ENCODE assay signal across 9 cellular contexts in the genomic region with DNA sequence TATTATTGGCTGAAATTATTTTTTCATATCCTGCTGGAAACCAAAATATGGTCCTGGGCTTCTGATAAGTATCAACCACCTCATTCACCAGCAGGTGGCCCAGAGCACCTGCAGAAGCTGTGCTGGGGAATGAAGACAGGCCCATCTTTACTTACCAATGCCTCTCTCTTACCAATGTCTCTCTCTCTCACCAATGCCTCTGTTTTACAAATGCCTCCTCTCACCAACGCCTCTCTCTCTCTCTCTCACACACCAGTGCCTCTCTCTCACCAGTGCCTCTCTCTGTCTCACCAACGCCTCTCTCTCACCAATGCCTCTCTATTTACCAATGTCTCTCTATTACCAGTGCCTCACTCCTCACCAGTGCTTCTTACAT. TPM values are rescaled to one million over a fixed set of nuclear protein-coding genes. Genes with fewer than 3 reads are reported as not detected.
A peak's percentile ranks its signal among the peaks of the same experiment; 100 is the strongest.
DNase-seq lines count a peak whose midpoint lies in the region; ATAC-seq, FAIRE-seq and TF ChIP-seq lines count a peak whose summit lies in the region.
"Had no signal": no experiment of that assay in that cellular context is flagged by ENCODE, and none has a peak within 500 bp of the region (broad histone marks: within the 10 kb centered on the region; RNA-seq: fewer than 3 reads in every experiment).

No MANE protein-coding gene starts in this region.

- H3K27ac Mint-ChIP-seq in activated CD4-positive, alpha-beta T cell treated with anti-CD3 and anti-CD28 coated beads, Interleukin-2, amount 10 ng/mL, durations not matched to agents 7 days and 5 days, result peak overlapping the region; percentile 79

- no peak for FAIRE-seq in kidney (lab: Jason Lieb, UNC)

- no peak overlapping the region for H2AFZ ChIP-seq in GM23248

- intact Hi-C loops in kidney (cut with DNase I), result no loop called here

- peaks cover 50% of the 10 kb centered on the region for H3K4me1 Mint-ChIP-seq in activated CD4-positive, alpha-beta T cell treated with anti-CD3 and anti-CD28 coated beads, Interleukin-2, amount 10 ng/mL, durations not matched to agents 7 days and 5 days

- no peak for TF ChIP-seq CTCF in kidney (IDR thresholded peaks at IDR 0.05; ENCODE audit: borderline replicate concordance, extremely low read depth, insufficient read depth)
- no peak for TF ChIP-seq CTCF in BE2C (IDR thresholded peaks at IDR 0.05; ENCODE audit: low read depth, low read length)

- H3K4me3 Mint-ChIP-seq in activated CD4-positive, alpha-beta T cell treated with anti-CD3 and anti-CD28 coated beads, Interleukin-2, amount 10 ng/mL, durations not matched to agents 7 days and 5 days, result peak overlapping the region; percentile 80

- H3K27me3 Mint-ChIP-seq in activated CD4-positive, alpha-beta T cell treated with anti-CD3 and anti-CD28 coated beads, Interleukin-2, amount 10 ng/mL, durations not matched to agents 7 days and 5 days, result no peaks in the 10 kb centered on the region

- peaks cover 34% of the 10 kb centered on the region for H3K27me3 ChIP-seq in BE2C
- H3K27me3 ChIP-seq in GM23248 (replicated peaks; ENCODE audit: insufficient read depth), result peaks cover 70% of the 10 kb centered on the region

- H3K4me3 ChIP-seq in kidney (ENCODE audit: low read length in 2 of 2), result peak overlapping the region; percentile 44 to 45
- H3K4me3 ChIP-seq in BE2C (ENCODE audit: low read depth, low read length), result no peak overlapping the region
- H3K4me3 ChIP-seq in GM23248, result no peak overlapping the region

- WGBS in GM23248 (ENCODE audit: low coverage in 1 of 2, low lambda C conversion rate in 2 of 2, missing lambda C conversion rate in 2 of 2), 2 experiments, result 0 to 1% methylated on average over 2 of the region's 2 CpGs

- no peaks in the 10 kb centered on the region for H3K9me3 ChIP-seq in kidney (ENCODE audit: control insufficient read depth in 1 of 2, low read length in 2 of 2)
- H3K9me3 ChIP-seq in BE2C, result no peaks in the 10 kb centered on the region
- H3K9me3 ChIP-seq in GM23248 (ENCODE audit: low read depth), result no peaks in the 10 kb centered on the region

- peaks cover 21% of the 10 kb centered on the region for H3K36me3 Mint-ChIP-seq in activated CD4-positive, alpha-beta T cell treated with anti-CD3 and anti-CD28 coated beads, Interleukin-2, amount 10 ng/mL, durations not matched to agents 7 days and 5 days (ENCODE audit: low read depth)

- H3K4me1 ChIP-seq in kidney (ENCODE audit: control insufficient read depth in 1 of 2, insufficient read depth in 1 of 2, low read depth in 1 of 2, low read length in 2 of 2) (peaks cover 13 to 29% of the 10 kb centered on the region in 2 donors), BE2C (no peaks in the 10 kb centered on the region), GM23248 (ENCODE audit: insufficient read depth) (no peaks in the 10 kb centered on the region)

- H3K4me2 ChIP-seq in GM23248 (ENCODE audit: unreplicated experiment), result no peak overlapping the region

- H3K9me3 Mint-ChIP-seq in activated CD4-positive, alpha-beta T cell treated with anti-CD3 and anti-CD28 coated beads, Interleukin-2, amount 10 ng/mL, durations not matched to agents 7 days and 5 days, result no peaks in the 10 kb centered on the region

- peak overlapping the region; percentile 64 to 71 for H3K9ac ChIP-seq in kidney (ENCODE audit: low read length in 2 of 2)
- H3K9ac ChIP-seq in GM23248, result no peak overlapping the region

- POLR2A ChIA-PET in activated CD4-positive, alpha-beta T cell treated with anti-CD3 and anti-CD28 coated beads, Interleukin-2, amount 10 ng/mL, durations not matched to agents 7 days and 5 days (lab: Charles Lee), result interaction anchor here (1.2 to 1.3 kb wide), 2 partner anchors 29 to 56 kb away, joined by 3 to 4 read pairs; no protein-coding TSS in a partner anchor

- H3K79me2 ChIP-seq in GM23248 (ENCODE audit: insufficient read depth), result no peaks in the 10 kb centered on the region

- H3K36me3 ChIP-seq in kidney (ENCODE audit: control insufficient read depth in 1 of 2, insufficient read depth in 2 of 2, low read length in 2 of 2), result no peaks in the 10 kb centered on the region
- H3K36me3 ChIP-seq in BE2C, result no peaks in the 10 kb centered on the region
- no peaks in the 10 kb centered on the region for H3K36me3 ChIP-seq in GM23248 (ENCODE audit: low read depth)

- H3K27ac ChIP-seq in kidney (ENCODE audit: low read depth in 2 of 2, low read length in 2 of 2), result peak overlapping the region in 1 of 2 donors; percentile 79
- H3K27ac ChIP-seq in GM23248, result no peak overlapping the region
- H3K27ac ChIP-seq: 22Rv1 had no signal

- DNase-seq in DMS 273 (lab: John Stamatoyannopoulos, UW; ENCODE audit: unreplicated experiment), result peak; percentile 54
- DNase-seq in DMS 273 treated with DMSO at 0.1 percent for 48 hours (lab: John Stamatoyannopoulos, UW), result no peak
- peak; percentile 79 for DNase-seq in activated CD4-positive, alpha-beta T cell treated with anti-CD3 and anti-CD28 coated beads, Interleukin-2, amount 10 ng/mL, durations not matched to agents 7 days and 5 days
- no peak for DNase-seq in kidney
- no peak for DNase-seq in BE2C
- DNase-seq in cerebellar nuclear complex (lab: John Stamatoyannopoulos, UW), result no peak
- DNase-seq in GM23248, result no peak

- no peaks in the 10 kb centered on the region for H4K20me1 ChIP-seq in GM23248 (ENCODE audit: insufficient read depth)

- no peaks in the 10 kb centered on the region for H3F3A ChIP-seq in GM23248 (ENCODE audit: insufficient read depth)

- CTCF ChIA-PET in activated CD4-positive, alpha-beta T cell treated with anti-CD3 and anti-CD28 coated beads, Interleukin-2, amount 10 ng/mL, durations not matched to agents 7 days and 5 days (lab: Charles Lee), result interaction anchor here (0.6 to 10.0 kb wide), 22 partner anchors 8 to 142 kb away, joined by 3 to 149 read pairs (median 4); partner anchors contain the start of genes MRPS5, ZNF2 and ZNF514

- peak; percentile 40 for ATAC-seq in HG03378 (IDR thresholded peaks at IDR 0.05; ENCODE audit: unreplicated experiment)

- in situ Hi-C loops in GM23248 (cut with MboI), result no loop called here

- H3K9me2 ChIP-seq in GM23248 (ENCODE audit: insufficient read depth), result no peaks in the 10 kb centered on the region

RNA-seq across cellular contexts. Expression of gene MAL, which starts 2.3 kb away (rescaled TPM):
- total RNA-seq in activated CD4-positive, alpha-beta T cell treated with anti-CD3 and anti-CD28 coated beads, Interleukin-2, amount 10 ng/mL, durations not matched to agents 7 days and 5 days, result 100 to 1,000 TPM; 237 to 339 TPM
- 477 TPM for total RNA-seq in kidney
- polyA plus RNA-seq in kidney (ENCODE audit: insufficient read depth, low read depth, low replicate concordance) (1,006 TPM), GM23248 (2016; fragmentation: Nextera tagmentation; extraction: Ambion mirVana) (not detected in 2 replicates)
- polyA plus RNA-seq in BE2C (2012; ENCODE audit: insufficient read depth, insufficient read length, low read depth), result not detected
- total RNA-seq in GM23248 (2014; rRNA removed; shearing (Covaris generic)), result not detected in 2 replicates

Comparison
In these comparisons a context has a peak if more than half of its experiments do, and no peak if none do; other contexts are left out.
1. DNase-seq: peak in DMS 273 (single experiment) and activated CD4-positive, alpha-beta T cell treated with anti-CD3 and anti-CD28 coated beads, Interleukin-2, amount 10 ng/mL, durations not matched to agents 7 days and 5 days (single experiment); none in DMS 273 treated with DMSO at 0.1 percent for 48 hours (single experiment), kidney (single experiment), BE2C (single experiment), cerebellar nuclear complex (0 of 2) and GM23248 (single experiment).
2. H3K4me3 ChIP-seq: peak in kidney (2 of 2); none in BE2C (single experiment) and GM23248 (single experiment).
3. RNA of gene MAL, which starts 2.3 kb away (total RNA-seq): 477 TPM in kidney (single experiment) and 237 to 339 TPM in activated CD4-positive, alpha-beta T cell treated with anti-CD3 and anti-CD28 coated beads, Interleukin-2, amount 10 ng/mL, durations not matched to agents 7 days and 5 days; not detected in GM23248; every median in the first group is over 100 times any median in the second.